Comparison of ENCODE assay signal across 1 cellular context in the genomic region with DNA sequence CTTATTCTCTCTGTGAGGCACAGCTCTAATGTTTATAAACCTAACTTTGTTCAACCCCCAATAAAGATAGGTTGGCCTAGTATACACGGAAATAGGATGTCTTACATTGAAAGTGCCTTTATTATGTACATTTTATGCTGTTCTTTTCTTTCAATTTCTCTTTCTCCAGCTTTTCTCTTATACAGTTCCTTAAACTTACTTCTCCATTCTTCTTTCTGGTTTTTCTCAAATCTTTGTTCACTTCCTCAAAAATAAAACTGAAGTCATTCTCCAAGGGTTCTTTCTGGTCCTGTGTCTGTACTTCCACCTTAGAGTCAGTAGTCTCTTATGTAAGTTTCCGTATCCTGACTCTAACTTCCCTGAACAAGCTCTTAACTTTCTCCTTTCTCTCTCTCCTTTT.
TF ChIP-seq lines count a peak whose summit lies in the region.

No MANE protein-coding gene starts in this region.

TF ChIP-seq in SK-N-SH, 30 proteins besides CTCF, POLR2A, EP300 and RAD21 (continued from another document):
- TF ChIP-seq, protein P1, sequence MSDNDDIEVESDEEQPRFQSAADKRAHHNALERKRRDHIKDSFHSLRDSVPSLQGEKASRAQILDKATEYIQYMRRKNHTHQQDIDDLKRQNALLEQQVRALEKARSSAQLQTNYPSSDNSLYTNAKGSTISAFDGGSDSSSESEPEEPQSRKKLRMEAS (IDR thresholded peaks at IDR 0.05; ENCODE audit: low read depth) = no peak
- TF ChIP-seq YY1 (IDR thresholded peaks at IDR 0.05; ENCODE audit: low read depth) = no peak
- TF ChIP-seq, protein P2, sequence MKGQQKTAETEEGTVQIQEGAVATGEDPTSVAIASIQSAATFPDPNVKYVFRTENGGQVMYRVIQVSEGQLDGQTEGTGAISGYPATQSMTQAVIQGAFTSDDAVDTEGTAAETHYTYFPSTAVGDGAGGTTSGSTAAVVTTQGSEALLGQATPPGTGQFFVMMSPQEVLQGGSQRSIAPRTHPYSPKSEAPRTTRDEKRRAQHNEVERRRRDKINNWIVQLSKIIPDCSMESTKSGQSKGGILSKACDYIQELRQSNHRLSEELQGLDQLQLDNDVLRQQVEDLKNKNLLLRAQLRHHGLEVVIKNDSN (IDR thresholded peaks at IDR 0.05; ENCODE audit: borderline replicate concordance, low read depth) = no peak
- TF ChIP-seq, protein P3, sequence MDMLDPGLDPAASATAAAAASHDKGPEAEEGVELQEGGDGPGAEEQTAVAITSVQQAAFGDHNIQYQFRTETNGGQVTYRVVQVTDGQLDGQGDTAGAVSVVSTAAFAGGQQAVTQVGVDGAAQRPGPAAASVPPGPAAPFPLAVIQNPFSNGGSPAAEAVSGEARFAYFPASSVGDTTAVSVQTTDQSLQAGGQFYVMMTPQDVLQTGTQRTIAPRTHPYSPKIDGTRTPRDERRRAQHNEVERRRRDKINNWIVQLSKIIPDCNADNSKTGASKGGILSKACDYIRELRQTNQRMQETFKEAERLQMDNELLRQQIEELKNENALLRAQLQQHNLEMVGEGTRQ (IDR thresholded peaks at IDR 0.05; ENCODE audit: borderline replicate concordance, low read depth, low read length) = no peak
- no peak for TF ChIP-seq RFX5 (IDR thresholded peaks at IDR 0.05; ENCODE audit: low read length)
